ENCODE assay signal across 10 cellular contexts in genomic region chr2:64405476-64406406, GRCh38. TPM values are rescaled to one million over a fixed set of nuclear protein-coding genes. Genes with fewer than 3 reads are reported as not detected.
DNase-seq lines count a peak whose midpoint lies in the region; ATAC-seq, FAIRE-seq and TF ChIP-seq lines count a peak whose summit lies in the region.
"Had no signal": no experiment of that assay in that cellular context is flagged by ENCODE, and none has a peak within 500 bp of the region (broad histone marks: within the 10 kb centered on the region; RNA-seq: fewer than 3 reads in every experiment).

No MANE protein-coding gene starts in this region.

- H3K9me2 ChIP-seq in GM23338 (ENCODE audit: insufficient read depth): no peaks in the 10 kb centered on the region

- in situ Hi-C loops in astrocyte of the cerebellum (cut with HindIII; ENCODE audit: low sequenced_read_pairs): no loop called here

- POLR2A ChIA-PET in activated CD4-positive, alpha-beta memory T cell treated with anti-CD3 and anti-CD28 coated beads for 36 hours (lab: Charles Lee): no interaction called here

- intact Hi-C loops in right cardiac atrium (cut with DNase I): loop anchor here in 2 of 4 donors (10.0 kb wide), 1 partner anchor 49 kb away; the partner anchor contains the start of gene LGALSL (in 2 of the 2)
- intact Hi-C loops in activated CD4-positive, alpha-beta memory T cell treated with anti-CD3 and anti-CD28 coated beads for 36 hours (cut with micrococcal nuclease): no loop called here

- DNase-seq in GM23338 (ENCODE audit: low spot score): no peak
- peak; percentile 11 for DNase-seq in astrocyte of the cerebellum (ENCODE audit: low read depth)
- peak; percentile 47 to 78 (median 63) for DNase-seq in right cardiac atrium
- DNase-seq in small intestine: peak; percentile 88
- DNase-seq in activated CD4-positive, alpha-beta memory T cell treated with anti-CD3 and anti-CD28 coated beads for 36 hours: no peak
- DNase-seq in stimulated activated CD4-positive, alpha-beta T cell treated with anti-CD3 and anti-CD28 coated beads, Interleukin-2, amount 100 ng/mL, for 48 hours: no peak
- no peak for DNase-seq in NCI-H82 (lab: John Stamatoyannopoulos, UW)
- DNase-seq: activated CD4-positive, alpha-beta T cell treated with anti-CD3 and anti-CD28 coated beads, Interleukin-2, amount 50 U/mL, for 4 hours; naive thymus-derived CD8-positive, alpha-beta T cell had no signal

- CTCF ChIA-PET in activated CD4-positive, alpha-beta memory T cell treated with anti-CD3 and anti-CD28 coated beads for 36 hours (lab: Charles Lee): no interaction called here

- H3K36me3 Mint-ChIP-seq in GM23338 (ENCODE audit: low read depth): no peaks in the 10 kb centered on the region
- no peaks in the 10 kb centered on the region for H3K36me3 Mint-ChIP-seq in activated CD4-positive, alpha-beta memory T cell treated with anti-CD3 and anti-CD28 coated beads for 36 hours
- H3K36me3 Mint-ChIP-seq: naive thymus-derived CD8-positive, alpha-beta T cell had no signal

- H3K27ac Mint-ChIP-seq in GM23338: peak overlapping the region; percentile 19; the same call in 1 of the 2 replicates
- no peak overlapping the region for H3K27ac Mint-ChIP-seq in activated CD4-positive, alpha-beta memory T cell treated with anti-CD3 and anti-CD28 coated beads for 36 hours
- H3K27ac Mint-ChIP-seq: naive thymus-derived CD8-positive, alpha-beta T cell had no signal

- H3F3A ChIP-seq in GM23338 (replicated peaks; ENCODE audit: low read depth): peaks cover 15% of the 10 kb centered on the region; the same call in 1 of the 2 replicates

- no peak overlapping the region; the same call in 2 of the 3 replicates for H3K4me3 Mint-ChIP-seq in GM23338
- H3K4me3 Mint-ChIP-seq in activated CD4-positive, alpha-beta memory T cell treated with anti-CD3 and anti-CD28 coated beads for 36 hours: no peak overlapping the region
- H3K4me3 Mint-ChIP-seq: naive thymus-derived CD8-positive, alpha-beta T cell had no signal

- peaks cover 13% of the 10 kb centered on the region for H3K27me3 Mint-ChIP-seq in GM23338 (ENCODE audit: insufficient read depth, low read depth, poor library complexity)
- H3K27me3 Mint-ChIP-seq in activated CD4-positive, alpha-beta memory T cell treated with anti-CD3 and anti-CD28 coated beads for 36 hours: peaks cover 2% of the 10 kb centered on the region

- WGBS in right cardiac atrium: 61% methylated on average over 12 of the region's 12 CpGs
- 22 to 52% (median 36%) methylated on average over 12 of the region's 12 CpGs for WGBS in small intestine, 3 donors

- no peak for FAIRE-seq in small intestine (lab: Jason Lieb, UNC)

- H3K4me2 ChIP-seq in GM23338: no peak overlapping the region

- H3K27me3 ChIP-seq in GM23338 (ENCODE audit: insufficient read depth): no peaks in the 10 kb centered on the region
- H3K27me3 ChIP-seq in right cardiac atrium (ENCODE audit: control insufficient read depth, insufficient read depth): no peaks in the 10 kb centered on the region
- H3K27me3 ChIP-seq in small intestine (ENCODE audit: control insufficient read depth in 2 of 2, insufficient read depth in 2 of 2, low read length in 2 of 2): no peaks in the 10 kb centered on the region

- H3K4me1 ChIP-seq in GM23338 (ENCODE audit: insufficient read depth) (peaks cover 34% of the 10 kb centered on the region), right cardiac atrium (ENCODE audit: control insufficient read depth, insufficient read depth, low read length) (peaks cover 24% of the 10 kb centered on the region), small intestine (ENCODE audit: control insufficient read depth in 2 of 2, insufficient read depth in 1 of 2, low read depth in 1 of 2, low read length in 1 of 2) (peaks cover 14 to 37% of the 10 kb centered on the region in 2 donors)

- no peaks in the 10 kb centered on the region for H3K9me3 ChIP-seq in right cardiac atrium (ENCODE audit: control insufficient read depth, low read length)
- H3K9me3 ChIP-seq in small intestine (ENCODE audit: control insufficient read depth, low read depth): no peaks in the 10 kb centered on the region

- ATAC-seq in GM23338: no peak
- ATAC-seq in right cardiac atrium: no peak
- no peak for ATAC-seq in GM21576 (IDR thresholded peaks at IDR 0.05; ENCODE audit: unreplicated experiment)
- ATAC-seq: naive thymus-derived CD8-positive, alpha-beta T cell had no signal

- no peak overlapping the region for H2AFZ ChIP-seq in GM23338

- no peaks in the 10 kb centered on the region for H3K79me2 ChIP-seq in GM23338 (replicated peaks; ENCODE audit: insufficient read depth)

- H3K4me3 ChIP-seq in GM23338 (no peak overlapping the region), astrocyte of the cerebellum (ENCODE audit: low read depth, low read length) (no peak overlapping the region), right cardiac atrium (ENCODE audit: low read length) (no peak overlapping the region), small intestine (ENCODE audit: low read depth in 1 of 2, low read length in 2 of 2) (peak overlapping the region in 1 of 2 donors; percentile 14)

- no peaks in the 10 kb centered on the region for H4K20me1 ChIP-seq in GM23338 (replicated peaks; ENCODE audit: insufficient read depth)

- TF ChIP-seq CTCF in GM23338 (conservative IDR thresholded peaks at IDR 0.05; ENCODE audit: low read depth in 2 of 2) (no peak), astrocyte of the cerebellum (IDR thresholded peaks at IDR 0.05; ENCODE audit: low read depth, low read length, missing control alignments) (no peak)

- no peaks in the 10 kb centered on the region for H3K9me3 Mint-ChIP-seq in GM23338
- no peaks in the 10 kb centered on the region for H3K9me3 Mint-ChIP-seq in activated CD4-positive, alpha-beta memory T cell treated with anti-CD3 and anti-CD28 coated beads for 36 hours
- H3K9me3 Mint-ChIP-seq: naive thymus-derived CD8-positive, alpha-beta T cell had no signal

- H3K36me3 ChIP-seq in GM23338 (ENCODE audit: insufficient read depth) (no peaks in the 10 kb centered on the region), small intestine (ENCODE audit: control insufficient read depth in 2 of 2, insufficient read depth in 2 of 2, low read length in 2 of 2) (no peaks in the 10 kb centered on the region)

- H3K27ac ChIP-seq in GM23338 (ENCODE audit: low read depth) (no peak overlapping the region), right cardiac atrium (ENCODE audit: low read length) (peak overlapping the region; percentile 26), small intestine (ENCODE audit: low read depth in 1 of 2, low read length in 1 of 2) (peak overlapping the region; percentile 69 to 93)

- peaks cover 53% of the 10 kb centered on the region for H3K4me1 Mint-ChIP-seq in GM23338
- no peaks in the 10 kb centered on the region for H3K4me1 Mint-ChIP-seq in activated CD4-positive, alpha-beta memory T cell treated with anti-CD3 and anti-CD28 coated beads for 36 hours (ENCODE audit: low read depth)

TF ChIP-seq in GM23338, 12 proteins besides CTCF, POLR2A, EP300 and RAD21:
- TF ChIP-seq POLR2AphosphoS5 (IDR thresholded peaks at IDR 0.05; ENCODE audit: low read depth) (no peak), NANOG (IDR thresholded peaks at IDR 0.05; ENCODE audit: borderline replicate concordance) (no peak), CREB1 (CRISPR knock-in tag; IDR thresholded peaks at IDR 0.05; ENCODE audit: low read depth) (no peak), ZNF331 (CRISPR knock-in tag; IDR thresholded peaks at IDR 0.05; ENCODE audit: low read depth) (no peak), JUNB (IDR thresholded peaks at IDR 0.05; ENCODE audit: unreplicated experiment) (no peak), EZH2 (IDR thresholded peaks at IDR 0.05; ENCODE audit: low read depth, unreplicated experiment) (no peak)

RNA-seq across cellular contexts. Expression of gene LGALSL, which starts 48.2 kb away (rescaled TPM):
- total RNA-seq in GM23338 (2014; rRNA removed; shearing (Covaris generic)): 18.5 and 20.6 TPM in 2 replicates
- 19.0 and 28.4 TPM in 2 replicates for polyA plus RNA-seq in GM23338 (2016; fragmentation: Nextera tagmentation; extraction: Ambion mirVana)
- total RNA-seq in right cardiac atrium: 10 to 100 TPM; 11.5 to 19.1 (median 14.6) TPM
- polyA plus RNA-seq in right cardiac atrium: 8.1 TPM
- 10 to 100 TPM in 2 of 3 donors, 1 to 10 TPM in 1; 6.0 to 28.6 (median 24.8) TPM for polyA plus RNA-seq in small intestine
- 1 to 10 TPM; 1.3 to 1.5 TPM for total RNA-seq in activated CD4-positive, alpha-beta memory T cell treated with anti-CD3 and anti-CD28 coated beads for 36 hours

Comparison
In these comparisons a context has a peak if more than half of its experiments do, and no peak if none do; other contexts are left out.
1. DNase-seq: peak in astrocyte of the cerebellum (single experiment), right cardiac atrium (3 of 3) and small intestine (single experiment); none in GM23338 (single experiment), activated CD4-positive, alpha-beta memory T cell treated with anti-CD3 and anti-CD28 coated beads for 36 hours (single experiment), stimulated activated CD4-positive, alpha-beta T cell treated with anti-CD3 and anti-CD28 coated beads, Interleukin-2, amount 100 ng/mL, for 48 hours (0 of 2) and NCI-H82 (single experiment).